8 cellular contexts compared by ENCODE assay signal in the genomic region with DNA sequence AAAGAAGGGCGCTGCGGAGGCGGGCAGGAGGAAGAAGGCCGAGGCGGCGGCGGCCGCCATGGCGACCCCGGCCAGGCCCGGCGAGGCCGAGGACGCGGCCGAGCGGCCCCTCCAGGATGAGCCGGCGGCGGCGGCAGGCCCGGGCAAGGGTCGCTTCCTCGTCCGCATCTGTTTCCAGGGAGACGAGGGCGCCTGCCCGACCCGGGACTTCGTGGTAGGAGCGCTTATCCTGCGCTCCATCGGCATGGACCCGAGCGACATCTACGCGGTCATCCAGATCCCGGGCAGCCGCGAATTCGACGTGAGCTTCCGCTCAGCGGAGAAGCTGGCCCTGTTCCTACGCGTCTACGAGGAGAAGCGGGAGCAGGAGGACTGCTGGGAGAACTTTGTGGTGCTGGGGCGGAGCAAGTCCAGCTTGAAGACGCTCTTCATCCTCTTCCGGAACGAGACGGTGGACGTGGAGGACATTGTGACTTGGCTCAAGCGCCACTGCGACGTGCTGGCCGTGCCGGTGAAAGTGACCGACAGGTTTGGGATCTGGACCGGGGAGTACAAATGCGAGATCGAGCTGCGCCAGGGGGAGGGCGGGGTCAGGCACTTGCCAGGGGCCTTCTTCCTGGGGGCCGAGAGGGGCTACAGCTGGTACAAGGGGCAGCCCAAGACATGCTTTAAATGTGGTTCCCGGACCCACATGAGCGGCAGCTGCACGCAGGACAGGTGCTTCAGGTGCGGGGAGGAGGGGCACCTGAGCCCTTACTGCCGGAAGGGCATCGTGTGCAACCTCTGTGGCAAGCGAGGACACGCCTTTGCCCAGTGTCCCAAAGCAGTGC. TPM values are rescaled to one million over a fixed set of nuclear protein-coding genes. Genes with fewer than 3 reads are reported as not detected.
DNase-seq lines count a peak whose midpoint lies in the region; ATAC-seq and TF ChIP-seq lines count a peak whose summit lies in the region.

No MANE protein-coding gene starts in this region.

- TF ChIP-seq POLR2A in prostate gland (IDR thresholded peaks at IDR 0.05): peak; percentile 48

- H3K4me2 ChIP-seq in GM23248 (ENCODE audit: unreplicated experiment) (peak overlapping the region; percentile 87), SK-N-SH (peak overlapping the region; percentile 86)

- H3K4me1 ChIP-seq in ES-I3 (ENCODE audit: insufficient read depth, low read length) (peaks cover 19% of the 10 kb centered on the region), GM23248 (ENCODE audit: insufficient read depth) (peaks cover 15% of the 10 kb centered on the region), SK-N-SH (ENCODE audit: control insufficient read depth in 1 of 2, insufficient read depth in 2 of 2, low read depth in 1 of 2, low read length in 1 of 2) (peaks cover 20 to 24% of the 10 kb centered on the region in 2 experiments), right cardiac atrium (ENCODE audit: control insufficient read depth, insufficient read depth, low read length) (peaks cover 14% of the 10 kb centered on the region), prostate gland (replicated peaks) (peaks cover 18% of the 10 kb centered on the region)

- H3F3A ChIP-seq in GM23248 (ENCODE audit: insufficient read depth) (peaks cover 11% of the 10 kb centered on the region; the same call in 1 of the 2 replicates), SK-N-SH (replicated peaks; ENCODE audit: insufficient read depth) (peaks cover 16% of the 10 kb centered on the region)

- H3K4me3 ChIP-seq in GM23248 (peak overlapping the region; percentile 92), SK-N-SH (ENCODE audit: low read depth in 2 of 2, low read length in 1 of 2) (peak overlapping the region; percentile 87 to 93), right cardiac atrium (ENCODE audit: low read length) (peak overlapping the region; percentile 83), prostate gland (peak overlapping the region; percentile 85 to 95)

- TF ChIP-seq EP300 in SK-N-SH (IDR thresholded peaks at IDR 0.05; ENCODE audit: borderline replicate concordance in 1 of 2, low read depth in 1 of 2, low read length in 1 of 2): no peak

- intact Hi-C loops in right cardiac atrium (cut with DNase I): no loop called here
- intact Hi-C loops in prostate gland (cut with DNase I): loop anchor here (2.0 kb wide), 1 partner anchor 27 kb away; a partner anchor contains a TSS

- peak overlapping the region; percentile 93 for H3K9ac ChIP-seq in ES-I3 (ENCODE audit: low read depth, low read length)
- peak overlapping the region; percentile 92 for H3K9ac ChIP-seq in GM23248
- peak overlapping the region; percentile 95 for H3K9ac ChIP-seq in SK-N-SH

- TF ChIP-seq RAD21 in SK-N-SH (IDR thresholded peaks at IDR 0.05; ENCODE audit: low read length): no peak

- H3K9me2 ChIP-seq in GM23248 (ENCODE audit: insufficient read depth) (no peaks in the 10 kb centered on the region), SK-N-SH (no peaks in the 10 kb centered on the region)

- H3K9me3 ChIP-seq in ES-I3 (ENCODE audit: control insufficient read depth, insufficient read depth, low read length) (no peaks in the 10 kb centered on the region), GM23248 (ENCODE audit: low read depth) (no peaks in the 10 kb centered on the region), SK-N-SH (no peaks in the 10 kb centered on the region), right cardiac atrium (ENCODE audit: control insufficient read depth, low read length) (no peaks in the 10 kb centered on the region), prostate gland (no peaks in the 10 kb centered on the region)

- H3K27me3 ChIP-seq in GM23248 (replicated peaks; ENCODE audit: insufficient read depth) (no peaks in the 10 kb centered on the region), SK-N-SH (ENCODE audit: insufficient read depth) (no peaks in the 10 kb centered on the region), right cardiac atrium (ENCODE audit: control insufficient read depth, insufficient read depth) (no peaks in the 10 kb centered on the region), prostate gland (replicated peaks; ENCODE audit: insufficient read depth) (no peaks in the 10 kb centered on the region)

- TF ChIP-seq CTCF in SK-N-SH (IDR thresholded peaks at IDR 0.05): no peak
- TF ChIP-seq CTCF in prostate gland (IDR thresholded peaks at IDR 0.05): no peak

- no peaks in the 10 kb centered on the region for H3K36me3 ChIP-seq in ES-I3 (ENCODE audit: insufficient read depth, low read length)
- H3K36me3 ChIP-seq in GM23248 (ENCODE audit: low read depth): no peaks in the 10 kb centered on the region
- H3K36me3 ChIP-seq in SK-N-SH (replicated peaks in 1 of 2; ENCODE audit: control insufficient read depth in 1 of 2, insufficient read depth in 2 of 2, low read length in 1 of 2): peaks cover 15 to 20% of the 10 kb centered on the region in 2 experiments
- no peaks in the 10 kb centered on the region for H3K36me3 ChIP-seq in prostate gland

- H3K79me2 ChIP-seq in GM23248 (ENCODE audit: insufficient read depth): peaks cover 59% of the 10 kb centered on the region
- peaks cover 34% of the 10 kb centered on the region for H3K79me2 ChIP-seq in SK-N-SH (ENCODE audit: insufficient read depth)

- peak overlapping the region; percentile 81 for H3K27ac ChIP-seq in GM23248
- peak overlapping the region; percentile 86 to 95 for H3K27ac ChIP-seq in SK-N-SH (ENCODE audit: low read depth in 2 of 2, low read length in 1 of 2)
- H3K27ac ChIP-seq in angular gyrus (ENCODE audit: low read depth, low read length): peak overlapping the region; percentile 94
- peak overlapping the region; percentile 85 for H3K27ac ChIP-seq in right cardiac atrium (ENCODE audit: low read length)
- peak overlapping the region; percentile 97 to 99 for H3K27ac ChIP-seq in prostate gland

- POLR2A ChIA-PET in SK-N-SH (lab: Yijun Ruan, JAX): interaction anchor here (1.3 to 4.8 kb wide), 4 partner anchors 12 to 49 kb away, joined by 6 to 29 read pairs (median 10); a partner anchor contains a TSS

- ATAC-seq in right cardiac atrium: peak; percentile 64 to 67

- CTCF ChIA-PET in SK-N-SH (lab: Yijun Ruan, JAX): interaction anchor here (1.0 to 3.3 kb wide), 4 partner anchors 11 to 33 kb away, joined by 3 to 23 read pairs (median 10); a partner anchor contains a TSS

- H4K20me1 ChIP-seq in GM23248 (ENCODE audit: insufficient read depth): peaks cover 11% of the 10 kb centered on the region; the same call in 1 of the 2 replicates
- H4K20me1 ChIP-seq in SK-N-SH (ENCODE audit: insufficient read depth): peaks cover 16% of the 10 kb centered on the region

- DNase-seq in GM23248 (peak; percentile 88), Kasumi-1 (lab: John Stamatoyannopoulos, UW) (peak; percentile 42 to 51), SK-N-SH (peak; percentile 65), right cardiac atrium (peak; percentile 78 to 89 (median 89)), prostate gland (ENCODE audit: low spot score) (peak; percentile 53), GOT3 (lab: John Stamatoyannopoulos, UW) (no peak)

- WGBS in GM23248 (ENCODE audit: low coverage in 1 of 2, low lambda C conversion rate in 2 of 2, missing lambda C conversion rate in 2 of 2), 2 experiments: 0 to 1% methylated on average over 51 to 67 of the region's 74 CpGs
- under 1% methylated on average over 35 of the region's 74 CpGs for WGBS in SK-N-SH (ENCODE audit: low lambda C conversion rate)
- under 1% methylated on average over 74 of the region's 74 CpGs for WGBS in right cardiac atrium
- WGBS in prostate gland: under 1% methylated on average over 36 of the region's 74 CpGs

- in situ Hi-C loops in GM23248 (cut with MboI): no loop called here

- H2AFZ ChIP-seq in GM23248 (peak overlapping the region; percentile 49), SK-N-SH (ENCODE audit: low read depth) (peak overlapping the region; percentile 19; the same call in 1 of the 2 replicates)

RNA-seq across cellular contexts. Expression of a gene that starts 0.8 kb away (rescaled TPM):
- total RNA-seq in GM23248 (2014; rRNA removed; shearing (Covaris generic)): 13.8 and 14.8 TPM in 2 replicates
- polyA plus RNA-seq in GM23248 (2016; fragmentation: Nextera tagmentation; extraction: Ambion mirVana) (4.1 and 5.3 TPM in 2 replicates), SK-N-SH (2012; rRNA removed) (9.0 and 9.5 TPM in 2 replicates), right cardiac atrium (10.5 TPM)
- polyA plus RNA-seq in SK-N-SH (2012; cell fraction: cytosol; rRNA removed): 8.7 and 10.1 TPM in 2 replicates
- 9.4 and 10.3 TPM in 2 replicates for polyA plus RNA-seq in SK-N-SH (2012; cell fraction: nucleus; rRNA removed)
- total RNA-seq in right cardiac atrium (10 to 100 TPM; 13.0 to 14.3 (median 13.9) TPM), prostate gland (10 to 100 TPM; 16.3 to 27.0 TPM)

RNA-seq across cellular contexts. Expression of a gene that starts 7.6 kb away (rescaled TPM):
- total RNA-seq in GM23248 (2014; rRNA removed; shearing (Covaris generic)): 0.32 TPM in 1 of 2 replicates, not detected in the other
- 4.0 and 4.5 TPM in 2 replicates for polyA plus RNA-seq in GM23248 (2016; fragmentation: Nextera tagmentation; extraction: Ambion mirVana)
- 16.6 and 19.4 TPM in 2 replicates for polyA plus RNA-seq in SK-N-SH (2012; rRNA removed)
- polyA plus RNA-seq in SK-N-SH (2012; cell fraction: cytosol; rRNA removed): 11.7 and 12.4 TPM in 2 replicates
- polyA plus RNA-seq in SK-N-SH (2012; cell fraction: nucleus; rRNA removed): 39.5 and 59.8 TPM in 2 replicates
- total RNA-seq in right cardiac atrium: 1 to 10 TPM; 4.8 to 9.1 (median 6.9) TPM
- 4.2 TPM for polyA plus RNA-seq in right cardiac atrium
- total RNA-seq in prostate gland: 10 to 100 TPM in 1 of 2 donors, 1 to 10 TPM in 1; 4.7 to 16.1 TPM

RNA-seq across cellular contexts. Expression of a gene that starts 27.2 kb away (rescaled TPM):
- total RNA-seq in GM23248 (2014; rRNA removed; shearing (Covaris generic)): 7.5 and 7.7 TPM in 2 replicates
- polyA plus RNA-seq in GM23248 (2016; fragmentation: Nextera tagmentation; extraction: Ambion mirVana) (2.0 and 2.1 TPM in 2 replicates), SK-N-SH (2012; rRNA removed) (7.0 and 11.3 TPM in 2 replicates), right cardiac atrium (5.1 TPM)
- 7.9 and 10.8 TPM in 2 replicates for polyA plus RNA-seq in SK-N-SH (2012; cell fraction: cytosol; rRNA removed)
- 44.6 and 55.2 TPM in 2 replicates for polyA plus RNA-seq in SK-N-SH (2012; cell fraction: nucleus; rRNA removed)
- total RNA-seq in right cardiac atrium (10 to 100 TPM in 3 of 4 donors, 1 to 10 TPM in 1; 7.4 to 13.7 (median 11.8) TPM), prostate gland (10 to 100 TPM; 10.7 to 21.0 TPM)

RNA-seq across cellular contexts. Expression of a gene that starts 40.6 kb away (rescaled TPM):
- not detected in 2 replicates for total RNA-seq in GM23248 (2014; rRNA removed; shearing (Covaris generic))
- polyA plus RNA-seq in GM23248 (2016; fragmentation: Nextera tagmentation; extraction: Ambion mirVana): not detected in 2 replicates
- polyA plus RNA-seq in SK-N-SH (2012; rRNA removed): not detected in 2 replicates
- polyA plus RNA-seq in SK-N-SH (2012; cell fraction: cytosol; rRNA removed): not detected in 2 replicates
- not detected in 2 replicates for polyA plus RNA-seq in SK-N-SH (2012; cell fraction: nucleus; rRNA removed)
- not detected for total RNA-seq in right cardiac atrium
- polyA plus RNA-seq in right cardiac atrium: not detected
- 1 to 10 TPM; 2.2 to 3.3 TPM for total RNA-seq in prostate gland

RNA-seq across cellular contexts. Expression of a gene that starts 48.8 kb away (rescaled TPM):
- total RNA-seq in GM23248 (2014; rRNA removed; shearing (Covaris generic)): 58.8 and 76.8 TPM in 2 replicates
- 76.7 and 78.2 TPM in 2 replicates for polyA plus RNA-seq in GM23248 (2016; fragmentation: Nextera tagmentation; extraction: Ambion mirVana)
- 88.6 and 146 TPM in 2 replicates for polyA plus RNA-seq in SK-N-SH (2012; rRNA removed)
- polyA plus RNA-seq in SK-N-SH (2012; cell fraction: cytosol; rRNA removed): 54.7 and 100 TPM in 2 replicates
- 63.6 and 88.9 TPM in 2 replicates for polyA plus RNA-seq in SK-N-SH (2012; cell fraction: nucleus; rRNA removed)
- 10 to 100 TPM; 24.5 to 30.9 (median 24.8) TPM for total RNA-seq in right cardiac atrium
- 26.6 TPM for polyA plus RNA-seq in right cardiac atrium
- total RNA-seq in prostate gland: 10 to 100 TPM; 26.3 to 48.3 TPM
